32 cellular contexts compared by ENCODE assay signal in the genomic region with DNA sequence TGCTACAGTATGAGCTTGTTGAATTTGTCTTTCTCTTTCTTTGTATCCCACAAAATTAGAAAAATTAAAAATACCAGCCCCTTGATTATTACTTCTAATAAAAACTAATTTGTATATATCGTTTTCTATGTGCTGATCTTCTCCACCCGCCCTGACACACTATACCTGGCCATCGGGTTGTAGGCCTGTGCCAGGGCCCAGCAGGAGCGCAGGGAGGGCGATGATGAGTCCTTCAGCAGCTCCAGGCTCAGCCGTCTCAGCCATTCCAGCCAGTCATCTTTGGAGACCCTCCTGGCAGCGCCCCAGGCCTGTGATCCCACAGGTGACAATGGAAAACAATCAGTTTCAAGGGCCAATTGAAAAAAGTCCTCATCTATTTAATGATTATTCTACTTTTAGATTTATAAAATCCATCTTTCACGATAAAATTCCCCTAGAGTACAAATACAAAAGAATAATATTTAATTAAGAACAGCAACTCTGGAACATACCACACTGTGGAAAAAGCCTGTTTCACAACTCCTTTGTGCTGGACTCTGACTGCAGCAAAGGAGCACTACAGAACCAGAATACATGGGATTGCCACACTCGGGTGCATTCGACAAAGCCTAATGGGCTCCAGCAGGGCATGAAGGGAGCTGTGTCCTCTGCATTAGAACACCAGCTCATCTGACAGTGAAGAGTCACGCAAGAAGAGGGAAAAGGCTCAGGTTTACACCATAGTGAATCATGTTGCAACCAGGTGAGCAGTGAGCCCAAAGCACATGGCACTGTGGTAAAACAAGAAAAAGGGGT. TPM values are rescaled to one million over a fixed set of nuclear protein-coding genes. Genes with fewer than 3 reads are reported as not detected.
"Had no signal": no experiment of that assay in that cellular context is flagged by ENCODE, and none has a peak within 500 bp of the region (broad histone marks: within the 10 kb centered on the region; RNA-seq: fewer than 3 reads in every experiment).

No MANE protein-coding gene starts in this region.

- H3K9me3 ChIP-seq: colonic mucosa, esophagus squamous epithelium, heart right ventricle, left lung, prostate gland, stomach, suprapubic skin, tibial nerve had no signal

- H3K36me3 ChIP-seq: colonic mucosa had no signal

- H3K4me1 ChIP-seq: colonic mucosa, esophagus squamous epithelium, left lung, prostate gland, stomach had no signal

- DNase-seq: activated B cell treated with CpG ODN at 0.5 μM for 24 hours; activated CD4-positive, alpha-beta T cell treated with anti-CD3 and anti-CD28 coated beads for 36 hours; activated CD4-positive, alpha-beta T cell treated with anti-CD3 and anti-CD28 coated beads, Interleukin-2, amount 50 U/mL, for 4 hours; activated CD8-positive, alpha-beta memory T cell treated with anti-CD3 and anti-CD28 coated beads for 24 hours; activated CD8-positive, alpha-beta memory T cell treated with anti-CD3 and anti-CD28 coated beads, Interleukin-2, amount 50 U/mL, for 4 hours; activated naive CD4-positive, alpha-beta T cell; activated T-cell treated with anti-CD3 and anti-CD28 coated beads, Interleukin-2, amount 50 U/mL, for 24 hours; central memory CD4-positive, alpha-beta T cell; colonic mucosa; effector memory CD8-positive, alpha-beta T cell; esophagus squamous epithelium; heart right ventricle; islet precursor cell; left lung; naive thymus-derived CD8-positive, alpha-beta T cell; right cardiac atrium; small intestine; stimulated activated CD4-positive, alpha-beta T cell treated with anti-CD3 and anti-CD28 coated beads, Interleukin-2, amount 100 ng/mL, for 24 hours; stomach; T1000 had no signal

- ATAC-seq: activated CD4-positive, alpha-beta T cell treated with anti-CD3 and anti-CD28 coated beads for 36 hours; activated T-helper 17 cell treated with anti-CD3 and anti-CD28 coated beads, Interleukin-2, amount 50 U/mL, for 72 hours; effector memory CD8-positive, alpha-beta T cell; heart right ventricle; left lung; naive thymus-derived CD8-positive, alpha-beta T cell; right cardiac atrium; stimulated activated memory B cell treated with anti-CD40 and anti-IgM and Interleukin-4, amounts not matched to agents 10 μg/mL and 1 μg/mL and 100 μg/mL, for 72 hours had no signal

- H3K4me3 ChIP-seq: colonic mucosa, dorsolateral prefrontal cortex, esophagus squamous epithelium, heart right ventricle, left lung, prostate gland, stomach, suprapubic skin, tibial nerve had no signal

- H3K27me3 ChIP-seq: colonic mucosa, dorsolateral prefrontal cortex, esophagus squamous epithelium, heart right ventricle, left lung, stomach, suprapubic skin, tibial nerve had no signal

- H3K27ac ChIP-seq: colonic mucosa, esophagus squamous epithelium, heart right ventricle, left lung, prostate gland, stomach, suprapubic skin had no signal

RNA-seq across cellular contexts. Expression of a gene that starts 15.4 kb away (rescaled TPM):
- total RNA-seq: activated B cell treated with CpG ODN at 0.5 μM for 24 hours; activated CD4-positive, alpha-beta T cell treated with anti-CD3 and anti-CD28 coated beads for 36 hours; activated T-helper 17 cell treated with anti-CD3 and anti-CD28 coated beads, Interleukin-2, amount 50 U/mL, for 72 hours; endothelial cell of umbilical vein; fibroblast of villous mesenchyme; lung microvascular endothelial cell; mesothelial cell of epicardium; naive thymus-derived CD8-positive, alpha-beta T cell; osteocyte; T-helper 1 cell treated with Interleukin-12 subunit alpha and Interleukin-12 subunit beta and Interleukin-4 antibody, amounts not matched to agents 30 ng/mL and 1 ng/mL, for 36 hours had no signal
